Comparison of ENCODE assay signal across 17 cellular contexts in genomic region chr10:131858118-131858515, GRCh38.
"Had no signal": no experiment of that assay in that cellular context is flagged by ENCODE, and none has a peak within 500 bp of the region (broad histone marks: within the 10 kb centered on the region; RNA-seq: fewer than 3 reads in every experiment).

No MANE protein-coding gene starts in this region.

- ATAC-seq: activated naive CD8-positive, alpha-beta T cell treated with anti-CD3 and anti-CD28 coated beads, Interleukin-2, amount 50 U/mL, for 24 hours; heart right ventricle; naive thymus-derived CD4-positive, alpha-beta T cell; psoas muscle had no signal

- H3K4me3 Mint-ChIP-seq: activated CD4-positive, alpha-beta memory T cell treated with anti-CD3 and anti-CD28 coated beads for 36 hours; activated naive CD8-positive, alpha-beta T cell treated with anti-CD3 and anti-CD28 coated beads, Interleukin-2, amount 50 U/mL, for 24 hours; naive thymus-derived CD4-positive, alpha-beta T cell; T-helper 1 cell treated with Interleukin-12 subunit alpha and Interleukin-12 subunit beta and Interleukin-4 antibody, amounts not matched to agents 30 μg/mL and 1 μg/mL, for 36 hours had no signal

- H3K36me3 Mint-ChIP-seq: activated CD4-positive, alpha-beta memory T cell treated with anti-CD3 and anti-CD28 coated beads for 36 hours; naive thymus-derived CD4-positive, alpha-beta T cell had no signal

- H3K9me3 Mint-ChIP-seq: activated CD4-positive, alpha-beta memory T cell treated with anti-CD3 and anti-CD28 coated beads for 36 hours; activated naive CD8-positive, alpha-beta T cell treated with anti-CD3 and anti-CD28 coated beads, Interleukin-2, amount 50 U/mL, for 24 hours; naive thymus-derived CD4-positive, alpha-beta T cell; T-helper 1 cell treated with Interleukin-12 subunit alpha and Interleukin-12 subunit beta and Interleukin-4 antibody, amounts not matched to agents 30 μg/mL and 1 μg/mL, for 36 hours had no signal

- H3K27ac Mint-ChIP-seq: activated CD4-positive, alpha-beta memory T cell treated with anti-CD3 and anti-CD28 coated beads for 36 hours; activated naive CD8-positive, alpha-beta T cell treated with anti-CD3 and anti-CD28 coated beads, Interleukin-2, amount 50 U/mL, for 24 hours; naive thymus-derived CD4-positive, alpha-beta T cell; T-helper 1 cell treated with Interleukin-12 subunit alpha and Interleukin-12 subunit beta and Interleukin-4 antibody, amounts not matched to agents 30 μg/mL and 1 μg/mL, for 36 hours had no signal

- H3K4me1 Mint-ChIP-seq: activated naive CD8-positive, alpha-beta T cell treated with anti-CD3 and anti-CD28 coated beads, Interleukin-2, amount 50 U/mL, for 24 hours; naive thymus-derived CD4-positive, alpha-beta T cell had no signal

- DNase-seq: activated CD4-positive, alpha-beta memory T cell treated with anti-CD3 and anti-CD28 coated beads for 36 hours; activated CD4-positive, alpha-beta T cell treated with anti-CD3 and anti-CD28 coated beads for 48 hours; activated naive CD4-positive, alpha-beta T cell treated with anti-CD3 and anti-CD28 coated beads, Interleukin-2, amount 50 U/mL, for 16 hours; activated naive CD8-positive, alpha-beta T cell treated with anti-CD3 and anti-CD28 coated beads, Interleukin-2, amount 50 U/mL, for 24 hours; activated T-cell treated with anti-CD3 and anti-CD28 coated beads, Interleukin-2, amount 50 U/mL, for 48 hours; effector CD4-positive, alpha-beta T cell; erythroblast; foreskin fibroblast; heart right ventricle; islet precursor cell; naive thymus-derived CD4-positive, alpha-beta T cell; psoas muscle; stimulated activated CD4-positive, alpha-beta T cell treated with anti-CD3 and anti-CD28 coated beads, Interleukin-1b, Interleukin-23, amount 100 ng/mL, for 48 hours; stomach; T1000; transverse colon had no signal
